Comparison of ENCODE assay signal across 21 cellular contexts in the genomic region with DNA sequence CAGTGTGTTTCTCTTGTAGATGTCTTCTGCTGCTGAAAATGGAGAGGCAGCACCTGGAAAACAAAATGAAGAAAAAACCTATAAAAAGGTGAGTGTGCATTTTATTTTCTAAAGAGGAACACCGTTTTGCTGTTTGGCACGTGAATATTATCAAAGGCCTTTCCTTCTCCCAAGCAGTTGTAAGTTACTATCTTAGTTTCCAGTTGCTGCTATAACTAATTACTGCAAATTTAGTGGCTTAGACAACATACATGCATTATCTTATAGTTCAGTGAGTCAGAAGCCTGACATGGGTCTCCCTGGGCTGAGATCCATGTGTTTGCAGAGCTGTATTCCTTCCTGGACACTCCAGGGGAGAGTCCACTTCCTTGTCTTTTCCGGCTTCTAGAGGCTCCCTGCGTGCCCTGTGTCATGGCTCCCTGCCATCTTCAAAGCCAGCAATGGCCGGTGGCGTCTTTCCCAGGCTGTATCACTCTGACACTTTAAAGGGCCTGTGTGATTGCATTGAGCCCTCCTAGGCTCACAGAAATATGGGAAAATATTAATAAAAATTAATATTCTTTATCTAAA.
DNase-seq lines count a peak whose midpoint lies in the region; ATAC-seq and TF ChIP-seq lines count a peak whose summit lies in the region.
"Had no signal": no experiment of that assay in that cellular context is flagged by ENCODE, and none has a peak within 500 bp of the region (broad histone marks: within the 10 kb centered on the region; RNA-seq: fewer than 3 reads in every experiment).

No MANE protein-coding gene starts in this region.

- H3K27me3 ChIP-seq in ascending aorta (no peaks in the 10 kb centered on the region), psoas muscle (ENCODE audit: insufficient read depth in 3 of 3, low read length in 2 of 3) (no peaks in the 10 kb centered on the region)
- H3K27me3 ChIP-seq: ovary had no signal

- peaks cover 31% of the 10 kb centered on the region for H3K4me1 Mint-ChIP-seq in nephron progenitor cell
- peaks cover 0 to 5% of the 10 kb centered on the region in 2 donors for H3K4me1 Mint-ChIP-seq in stimulated activated naive B cell treated with anti-CD40 and anti-IgM and Interleukin-4, amounts not matched to agents 10 μg/mL and 1 μg/mL and 100 μg/mL, for 72 hours
- H3K4me1 Mint-ChIP-seq: natural killer cell had no signal

- TF ChIP-seq CTCF in LNCaP clone FGC (IDR thresholded peaks at IDR 0.05; ENCODE audit: control insufficient read depth, extremely low read depth, insufficient read depth) (no peak), ascending aorta (IDR thresholded peaks at IDR 0.05) (no peak), psoas muscle (IDR thresholded peaks at IDR 0.05) (no peak), nephron progenitor cell (IDR thresholded peaks at IDR 0.05) (no peak)

- peak overlapping the region; percentile 6 to 24 for H3K27ac ChIP-seq in ascending aorta
- H3K27ac ChIP-seq in psoas muscle, result peak overlapping the region; percentile 25
- H3K27ac ChIP-seq: ovary had no signal

- H3K4me3 ChIP-seq in LNCaP clone FGC (ENCODE audit: low read depth, low read length) (no peak overlapping the region), ascending aorta (no peak overlapping the region), psoas muscle (peak overlapping the region; percentile 17)
- H3K4me3 ChIP-seq: GM23338, ovary had no signal

- peak; percentile 94 for DNase-seq in LNCaP clone FGC (ENCODE audit: low read depth)
- DNase-seq in ascending aorta (ENCODE audit: low spot score in 2 of 2), result no peak
- peak; percentile 67 for DNase-seq in left cardiac atrium
- peak in 1 of 2 donors; percentile 72 for DNase-seq in psoas muscle
- DNase-seq in HK-2 (ENCODE audit: unreplicated experiment), result no peak
- no peak for DNase-seq in nephron progenitor cell
- no peak for DNase-seq in NCI-H345 treated with DMSO at 0.1 percent for 48 hours (lab: John Stamatoyannopoulos, UW; ENCODE audit: unreplicated experiment)
- DNase-seq in stimulated activated naive B cell treated with anti-CD40 and anti-IgM and Interleukin-4, amounts not matched to agents 10 μg/mL and 1 μg/mL and 100 μg/mL, for 72 hours, result no peak
- DNase-seq: activated T-cell treated with anti-CD3 and anti-CD28 coated beads, Interleukin-2, amount 50 U/mL, for 1 hour; Calu3; central memory CD4-positive, alpha-beta T cell; foreskin melanocyte; kidney; mesendoderm; natural killer cell; NCI-H1436 treated with DMSO at 0.1 percent for 48 hours; NCI-H2171; ovary; SHP77 had no signal

- intact Hi-C loops in ascending aorta (cut with DNase I), result no loop called here
- intact Hi-C loops in left cardiac atrium (cut with DNase I), result no loop called here
- intact Hi-C loops in psoas muscle (cut with DNase I), result loop anchor here in 1 of 2 donors (5.0 kb wide), 1 partner anchor 50 kb away; no protein-coding TSS in a partner anchor

- H3K4me3 Mint-ChIP-seq in nephron progenitor cell, result no peak overlapping the region
- no peak overlapping the region for H3K4me3 Mint-ChIP-seq in stimulated activated naive B cell treated with anti-CD40 and anti-IgM and Interleukin-4, amounts not matched to agents 10 μg/mL and 1 μg/mL and 100 μg/mL, for 72 hours
- H3K4me3 Mint-ChIP-seq: GM23338, natural killer cell had no signal

- H3K36me3 ChIP-seq in ascending aorta (no peaks in the 10 kb centered on the region), psoas muscle (ENCODE audit: insufficient read depth in 1 of 2, low read depth in 1 of 2) (no peaks in the 10 kb centered on the region)
- H3K36me3 ChIP-seq: ovary had no signal

- H3K27me3 Mint-ChIP-seq in nephron progenitor cell (ENCODE audit: low read depth, poor library complexity), result peaks cover 3% of the 10 kb centered on the region
- no peaks in the 10 kb centered on the region for H3K27me3 Mint-ChIP-seq in stimulated activated naive B cell treated with anti-CD40 and anti-IgM and Interleukin-4, amounts not matched to agents 10 μg/mL and 1 μg/mL and 100 μg/mL, for 72 hours

- WGBS in psoas muscle, 3 donors, result 12 to 27% (median 21%) methylated on average over 6 of the region's 6 CpGs

- H3K9me3 ChIP-seq in ascending aorta, result no peaks in the 10 kb centered on the region
- H3K9me3 ChIP-seq in psoas muscle, result no peaks in the 10 kb centered on the region
- H3K9me3 ChIP-seq: ovary had no signal

- ATAC-seq in left cardiac atrium (peak; percentile 83 to 89), psoas muscle (peak; percentile 66 to 96 (median 80))
- ATAC-seq in stimulated activated naive B cell treated with anti-CD40 and anti-IgM and Interleukin-4, amounts not matched to agents 10 μg/mL and 1 μg/mL and 100 μg/mL, for 72 hours (replicated peaks), result no peak
- ATAC-seq: activated CD4-positive, CD25-positive, alpha-beta regulatory T cell treated with anti-CD3 and anti-CD28 coated beads, Interleukin-2, amount 50 U/mL, for 24 hours; GM23338; natural killer cell had no signal

- no peaks in the 10 kb centered on the region for H3K9me3 Mint-ChIP-seq in nephron progenitor cell
- H3K9me3 Mint-ChIP-seq in stimulated activated naive B cell treated with anti-CD40 and anti-IgM and Interleukin-4, amounts not matched to agents 10 μg/mL and 1 μg/mL and 100 μg/mL, for 72 hours, result no peaks in the 10 kb centered on the region
- H3K9me3 Mint-ChIP-seq: GM23338, natural killer cell had no signal

- no peaks in the 10 kb centered on the region for H3K36me3 Mint-ChIP-seq in nephron progenitor cell (ENCODE audit: low read depth)
- H3K36me3 Mint-ChIP-seq in stimulated activated naive B cell treated with anti-CD40 and anti-IgM and Interleukin-4, amounts not matched to agents 10 μg/mL and 1 μg/mL and 100 μg/mL, for 72 hours, result peaks cover 28 to 61% of the 10 kb centered on the region in 2 donors
- H3K36me3 Mint-ChIP-seq: natural killer cell had no signal

- H3K4me1 ChIP-seq in ascending aorta, result peaks cover 0 to 5% of the 10 kb centered on the region in 2 donors
- no peaks in the 10 kb centered on the region for H3K4me1 ChIP-seq in psoas muscle

- H3K27ac Mint-ChIP-seq in nephron progenitor cell, result no peak overlapping the region
- H3K27ac Mint-ChIP-seq in stimulated activated naive B cell treated with anti-CD40 and anti-IgM and Interleukin-4, amounts not matched to agents 10 μg/mL and 1 μg/mL and 100 μg/mL, for 72 hours, result no peak overlapping the region
- H3K27ac Mint-ChIP-seq: GM23338, natural killer cell had no signal

Comparison
In these comparisons a context has a peak if more than half of its experiments do, and no peak if none do; other contexts are left out.
1. DNase-seq: peak in LNCaP clone FGC (single experiment) and left cardiac atrium (single experiment); none in ascending aorta (0 of 2), HK-2 (single experiment), nephron progenitor cell (single experiment), NCI-H345 treated with DMSO at 0.1 percent for 48 hours (single experiment) and stimulated activated naive B cell treated with anti-CD40 and anti-IgM and Interleukin-4, amounts not matched to agents 10 μg/mL and 1 μg/mL and 100 μg/mL, for 72 hours (single experiment).
2. ATAC-seq: peak in left cardiac atrium (2 of 2) and psoas muscle (4 of 4); none in stimulated activated naive B cell treated with anti-CD40 and anti-IgM and Interleukin-4, amounts not matched to agents 10 μg/mL and 1 μg/mL and 100 μg/mL, for 72 hours (0 of 2).